ENCODE assay signal across 8 cellular contexts in genomic region chr20:56439784-56440291, GRCh38. TPM values are rescaled to one million over a fixed set of nuclear protein-coding genes. Genes with fewer than 3 reads are reported as not detected.
A peak's percentile ranks its signal among the peaks of the same experiment; 100 is the strongest.
DNase-seq lines count a peak whose midpoint lies in the region; TF ChIP-seq lines count a peak whose summit lies in the region.

No MANE protein-coding gene starts in this region.

- DNase-seq in activated gamma-delta T cell treated with Interleukin-2 at 50 U/mL for 16 hours: peak; percentile 20
- DNase-seq in activated gamma-delta T cell (lab: John Stamatoyannopoulos, UW): no peak
- DNase-seq in islet precursor cell: peak; percentile 99
- DNase-seq in thyroid gland: peak; percentile 53 to 67
- no peak for DNase-seq in stimulated activated CD4-positive, alpha-beta T cell treated with anti-CD3 and anti-CD28 coated beads, Interleukin-4, amount 100 ng/mL, for 1 hour
- DNase-seq in stimulated activated CD4-positive, alpha-beta T cell treated with anti-CD3 and anti-CD28 coated beads, Interleukin-4, amount 100 ng/mL, for 24 hours: no peak
- DNase-seq in NCI-H146 (lab: John Stamatoyannopoulos, UW): no peak

- no peak for TF ChIP-seq CTCF in thyroid gland (IDR thresholded peaks at IDR 0.05)

- H3K9me3 Mint-ChIP-seq in activated naive CD8-positive, alpha-beta T cell (ENCODE audit: low read depth): no peaks in the 10 kb centered on the region

- peaks cover 8 to 13% of the 10 kb centered on the region in 2 donors for H3K4me1 ChIP-seq in thyroid gland

- H3K27ac Mint-ChIP-seq in activated naive CD8-positive, alpha-beta T cell: peak overlapping the region; percentile 93

- no peak overlapping the region for H3K4me3 ChIP-seq in thyroid gland (replicated peaks in 1 of 3)

- 31 to 34% methylated on average over 5 of the region's 5 CpGs for WGBS in thyroid gland, 2 donors

- H3K4me1 Mint-ChIP-seq in activated naive CD8-positive, alpha-beta T cell (ENCODE audit: low read depth): peaks cover 55% of the 10 kb centered on the region

- H3K27ac ChIP-seq in thyroid gland: peak overlapping the region in 1 of 3 donors; percentile 9

- no peak for TF ChIP-seq POLR2A in thyroid gland (IDR thresholded peaks at IDR 0.05)

- H3K9me3 ChIP-seq in thyroid gland: no peaks in the 10 kb centered on the region

- H3K27me3 ChIP-seq in thyroid gland: no peaks in the 10 kb centered on the region

- intact Hi-C loops in thyroid gland (cut with DNase I): no loop called here

- H3K36me3 Mint-ChIP-seq in activated naive CD8-positive, alpha-beta T cell: peaks cover 11% of the 10 kb centered on the region

- H3K27me3 Mint-ChIP-seq in activated naive CD8-positive, alpha-beta T cell: no peaks in the 10 kb centered on the region

- H3K4me3 Mint-ChIP-seq in activated naive CD8-positive, alpha-beta T cell: peak overlapping the region; percentile 72

- H3K36me3 ChIP-seq in thyroid gland: no peaks in the 10 kb centered on the region

RNA-seq across cellular contexts. Expression of gene CASS4, which starts 27.8 kb away (rescaled TPM):
- 1 to 10 TPM in 2 of 4 donors, under 1 TPM in 2; 0.22 to 1.6 (median 1.0) TPM for total RNA-seq in thyroid gland

RNA-seq across cellular contexts. Expression of gene RTF2, which starts 28.6 kb away (rescaled TPM):
- total RNA-seq in thyroid gland: 10 to 100 TPM; 46.1 to 68.6 (median 64.2) TPM

RNA-seq across cellular contexts. Expression of gene CSTF1, which starts 47.4 kb away (rescaled TPM):
- total RNA-seq in thyroid gland: 10 to 100 TPM; 26.9 to 36.8 (median 32.6) TPM

RNA-seq across cellular contexts. Expression of gene AURKA, which starts 47.8 kb away (rescaled TPM):
- total RNA-seq in thyroid gland: 1 to 10 TPM in 3 of 4 donors, under 1 TPM in 1; 0.83 to 2.4 (median 2.0) TPM

Comparison
In these comparisons a context has a peak if more than half of its experiments do, and no peak if none do; other contexts are left out.
1. DNase-seq: peak in activated gamma-delta T cell treated with Interleukin-2 at 50 U/mL for 16 hours (single experiment), islet precursor cell (single experiment) and thyroid gland (2 of 2); none in activated gamma-delta T cell (single experiment), stimulated activated CD4-positive, alpha-beta T cell treated with anti-CD3 and anti-CD28 coated beads, Interleukin-4, amount 100 ng/mL, for 1 hour (single experiment), stimulated activated CD4-positive, alpha-beta T cell treated with anti-CD3 and anti-CD28 coated beads, Interleukin-4, amount 100 ng/mL, for 24 hours (single experiment) and NCI-H146 (single experiment).